12 cellular contexts compared by ENCODE assay signal in the genomic region with DNA sequence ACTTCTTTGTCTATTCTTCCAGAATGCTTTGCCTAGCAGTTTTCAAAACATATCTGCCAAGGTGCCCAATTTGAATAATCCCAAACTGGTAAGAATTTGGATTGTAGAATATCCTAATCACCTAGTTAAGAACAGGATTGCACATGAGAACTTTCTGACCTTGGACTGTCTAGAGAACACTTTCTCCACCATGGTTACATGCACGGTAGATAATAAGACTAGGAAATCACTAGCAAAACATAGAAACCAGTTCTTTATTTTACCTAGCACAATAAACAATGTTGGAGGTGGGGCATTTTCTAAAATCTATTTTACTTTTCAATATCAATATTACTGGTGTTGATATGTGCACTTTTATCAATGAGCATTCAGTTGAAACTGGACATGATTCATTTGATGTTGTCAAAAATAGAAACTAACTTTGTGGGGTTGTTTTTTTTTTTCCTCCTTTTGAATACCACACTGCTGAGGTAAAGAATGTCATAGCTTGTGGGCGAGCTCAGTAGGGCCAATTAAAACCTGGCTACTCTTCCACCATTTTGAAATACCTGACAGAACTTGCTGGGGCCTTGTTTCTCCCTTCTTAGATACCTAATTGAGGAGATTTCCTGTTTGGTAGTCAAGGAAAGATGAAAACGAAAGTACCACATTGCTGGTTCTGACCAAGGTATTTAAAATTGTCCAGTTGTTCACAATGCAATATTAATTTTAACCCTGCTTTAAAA. TPM values are rescaled to one million over a fixed set of nuclear protein-coding genes. Genes with fewer than 3 reads are reported as not detected.
DNase-seq lines count a peak whose midpoint lies in the region; ATAC-seq, FAIRE-seq and TF ChIP-seq lines count a peak whose summit lies in the region.
"Had no signal": no experiment of that assay in that cellular context is flagged by ENCODE, and none has a peak within 500 bp of the region (broad histone marks: within the 10 kb centered on the region; RNA-seq: fewer than 3 reads in every experiment).

No MANE protein-coding gene starts in this region.

- peak overlapping the region; percentile 52 for H3K4me3 Mint-ChIP-seq in activated naive CD4-positive, alpha-beta T cell treated with anti-CD3 and anti-CD28 coated beads, Interleukin-2, amount 10 ng/mL, durations not matched to agents 7 days and 5 days
- peak overlapping the region; percentile 56 for H3K4me3 Mint-ChIP-seq in T-helper 2 cell treated with Interferon-gamma antibody and Interleukin-4, amounts not matched to agents 5 μg/mL and 100 μg/mL, for 36 hours
- no peak overlapping the region for H3K4me3 Mint-ChIP-seq in type B pancreatic cell

- H4K8ac ChIP-seq in H1 (ENCODE audit: extremely low read depth, insufficient read depth, low read length), result no peak overlapping the region

- no peak overlapping the region for H3K27ac ChIP-seq in H1 (ENCODE audit: low read depth, low read length)

- no peaks in the 10 kb centered on the region for H3K79me1 ChIP-seq in H1 (ENCODE audit: low read depth, low read length)

- no peak overlapping the region for H3K4ac ChIP-seq in H1 (replicated peaks; ENCODE audit: insufficient read length, low read depth, low read length)

- 92% methylated on average over 3 of the region's 3 CpGs; no CpG with 5 or more reads in 1 of the 2 experiments for WGBS in H1 (ENCODE audit: extremely low coverage in 1 of 2, insufficient coverage in 1 of 2, insufficient read length in 1 of 2, insufficient replicate concordance in 2 of 2, low coverage in 1 of 2, low lambda C conversion rate in 2 of 2, missing lambda C conversion rate in 1 of 2), 2 experiments

- no peak overlapping the region for H4K91ac ChIP-seq in H1 (replicated peaks; ENCODE audit: insufficient read length, low read length)

- no peak overlapping the region for H3K14ac ChIP-seq in H1 (ENCODE audit: insufficient read length)

- no peaks in the 10 kb centered on the region for H3K23me2 ChIP-seq in H1 (ENCODE audit: low read depth, low read length)

- TF ChIP-seq EP300 in H1 (IDR thresholded peaks at IDR 0.05; ENCODE audit: borderline replicate concordance in 1 of 2, low read depth in 2 of 2, low read length in 2 of 2), result no peak

- H3K9me3 ChIP-seq in H1 (ENCODE audit: insufficient read depth in 2 of 2, low read depth in 1 of 2, low read length in 1 of 2), result no peaks in the 10 kb centered on the region

- H4K5ac ChIP-seq in H1 (ENCODE audit: insufficient read length, low read depth, low read length), result no peak overlapping the region

- no peak for TF ChIP-seq POLR2A in H1 (IDR thresholded peaks at IDR 0.05; ENCODE audit: control extremely low read depth in 1 of 2, low read depth in 2 of 2, low read length in 2 of 2)

- peaks cover 0 to 3% (median 0%) of the 10 kb centered on the region in 4 experiments; a peak in 2 of 7 replicates for H3K4me1 ChIP-seq in H1 (replicated peaks in 1 of 4; ENCODE audit: control insufficient read depth in 3 of 4, insufficient read depth in 4 of 4, low read length in 3 of 4)

- no peak overlapping the region for H2AK5ac ChIP-seq in H1 (ENCODE audit: low read depth, low read length)

- no peak overlapping the region for H2BK20ac ChIP-seq in H1 (ENCODE audit: low read length)

- no peaks in the 10 kb centered on the region for H3K27me3 Mint-ChIP-seq in activated naive CD4-positive, alpha-beta T cell treated with anti-CD3 and anti-CD28 coated beads, Interleukin-2, amount 10 ng/mL, durations not matched to agents 7 days and 5 days
- no peaks in the 10 kb centered on the region for H3K27me3 Mint-ChIP-seq in T-helper 2 cell treated with Interferon-gamma antibody and Interleukin-4, amounts not matched to agents 5 μg/mL and 100 μg/mL, for 36 hours (ENCODE audit: low read depth)
- no peaks in the 10 kb centered on the region for H3K27me3 Mint-ChIP-seq in type B pancreatic cell

- H2BK5ac ChIP-seq in H1 (ENCODE audit: low read depth, low read length), result no peak overlapping the region

- peaks cover 17% of the 10 kb centered on the region for H3K36me3 Mint-ChIP-seq in activated naive CD4-positive, alpha-beta T cell treated with anti-CD3 and anti-CD28 coated beads, Interleukin-2, amount 10 ng/mL, durations not matched to agents 7 days and 5 days
- peaks cover 27% of the 10 kb centered on the region for H3K36me3 Mint-ChIP-seq in T-helper 2 cell treated with Interferon-gamma antibody and Interleukin-4, amounts not matched to agents 5 μg/mL and 100 μg/mL, for 36 hours (ENCODE audit: low read depth)
- no peaks in the 10 kb centered on the region for H3K36me3 Mint-ChIP-seq in type B pancreatic cell

- no peak overlapping the region for H3K4me3 ChIP-seq in H1 (ENCODE audit: extremely low read depth in 1 of 4, insufficient read depth in 2 of 4, low read depth in 3 of 4, low read length in 4 of 4)

- peaks cover 3% of the 10 kb centered on the region for H3K9me3 Mint-ChIP-seq in activated naive CD4-positive, alpha-beta T cell treated with anti-CD3 and anti-CD28 coated beads, Interleukin-2, amount 10 ng/mL, durations not matched to agents 7 days and 5 days
- peaks cover 4% of the 10 kb centered on the region for H3K9me3 Mint-ChIP-seq in T-helper 2 cell treated with Interferon-gamma antibody and Interleukin-4, amounts not matched to agents 5 μg/mL and 100 μg/mL, for 36 hours
- no peaks in the 10 kb centered on the region for H3K9me3 Mint-ChIP-seq in type B pancreatic cell

- H2BK120ac ChIP-seq in H1 (replicated peaks; ENCODE audit: low read depth, low read length), result no peak overlapping the region

- FAIRE-seq in H1 (lab: Jason Lieb, UNC), result peak; percentile 48

- no peak for DNase-seq in activated naive CD4-positive, alpha-beta T cell treated with anti-CD3 and anti-CD28 coated beads, Interleukin-2, amount 10 ng/mL, durations not matched to agents 7 days and 5 days
- no peak for DNase-seq in activated naive CD4-positive, alpha-beta T cell treated with Interleukin-2 at 50 U/mL for 16 hours
- DNase-seq in T-helper 2 cell treated with Interferon-gamma antibody and Interleukin-4, amounts not matched to agents 5 μg/mL and 100 μg/mL, for 36 hours (ENCODE audit: low spot score), result no peak
- DNase-seq in H1 (ENCODE audit: low read depth in 1 of 2, low spot score in 2 of 2) (no peak), type B pancreatic cell (ENCODE audit: extremely low spot score, unreplicated experiment) (no peak), NAMALWA (ENCODE audit: low spot score) (no peak)
- DNase-seq in stimulated activated CD4-positive, alpha-beta T cell treated with anti-CD3 and anti-CD28 coated beads, Interleukin-4, amount 100 ng/mL, for 4 hours, result no peak
- DNase-seq: AML-193, glutamatergic neuron, NCI-H1105, NCI-H748 treated with DMSO at 0.1 percent for 48 hours had no signal

- no peak overlapping the region for H2BK12ac ChIP-seq in H1 (ENCODE audit: low read depth, low read length)

- CTCF ChIA-PET in activated naive CD4-positive, alpha-beta T cell treated with anti-CD3 and anti-CD28 coated beads, Interleukin-2, amount 10 ng/mL, durations not matched to agents 7 days and 5 days (lab: Charles Lee), result interaction anchor here (1.0 to 1.3 kb wide), 2 partner anchors 9 to 11 kb away, joined by 3 read pairs; a partner anchor contains a TSS
- CTCF ChIA-PET in H1 (lab: Charles Lee; ENCODE audit: partially characterized antibody), result no interaction called here

- H3K27me3 ChIP-seq in H1 (replicated peaks in 1 of 4; ENCODE audit: control insufficient read depth in 3 of 4, extremely low read depth in 1 of 4, insufficient read depth in 3 of 4, low read length in 3 of 4), result no peaks in the 10 kb centered on the region

- POLR2A ChIA-PET in H1 (lab: Charles Lee; ENCODE audit: partially characterized antibody), result interaction anchor here (1.3 kb wide), 1 partner anchor 9 kb away, joined by 3 read pairs; no protein-coding TSS in a partner anchor

- no peak overlapping the region for H2AFZ ChIP-seq in H1 (ENCODE audit: low read length)

- no peak for ATAC-seq in HG03442 (IDR thresholded peaks at IDR 0.05; ENCODE audit: unreplicated experiment)

- H3K36me3 ChIP-seq in H1 (ENCODE audit: control insufficient read depth in 2 of 4, insufficient read depth in 4 of 4, low read length in 3 of 4), result peaks cover 0 to 3% (median 0%) of the 10 kb centered on the region in 4 experiments; a peak in 1 of 8 replicates

- no peak overlapping the region for H3K23ac ChIP-seq in H1 (ENCODE audit: insufficient read length)

- no peak for TF ChIP-seq CTCF in H1 (IDR thresholded peaks at IDR 0.05; ENCODE audit: control extremely low read depth in 1 of 3, insufficient read depth in 1 of 3, low read depth in 1 of 3, low read length in 3 of 3)
- no peak for TF ChIP-seq CTCF in type B pancreatic cell (conservative IDR thresholded peaks at IDR 0.05)

- H4K20me1 ChIP-seq in H1 (replicated peaks in 1 of 2; ENCODE audit: control insufficient read depth in 1 of 2, insufficient read depth in 2 of 2, low read length in 2 of 2), result no peaks in the 10 kb centered on the region

- peaks cover 62% of the 10 kb centered on the region for H3K4me1 Mint-ChIP-seq in activated naive CD4-positive, alpha-beta T cell treated with anti-CD3 and anti-CD28 coated beads, Interleukin-2, amount 10 ng/mL, durations not matched to agents 7 days and 5 days
- H3K4me1 Mint-ChIP-seq in T-helper 2 cell treated with Interferon-gamma antibody and Interleukin-4, amounts not matched to agents 5 μg/mL and 100 μg/mL, for 36 hours (ENCODE audit: low read depth), result peaks cover 48% of the 10 kb centered on the region
- peaks cover 4% of the 10 kb centered on the region for H3K4me1 Mint-ChIP-seq in type B pancreatic cell (ENCODE audit: unreplicated experiment)

- H2BK15ac ChIP-seq in H1 (ENCODE audit: low read length), result no peak overlapping the region

- H3K9ac ChIP-seq in H1 (replicated peaks in 1 of 4; ENCODE audit: extremely low read depth in 1 of 4, low read depth in 3 of 4, low read length in 3 of 4), result no peak overlapping the region

- H3K79me2 ChIP-seq in H1 (ENCODE audit: control insufficient read depth in 1 of 2, insufficient read depth in 2 of 2, low read length in 2 of 2), result peaks cover 0 to 5% of the 10 kb centered on the region in 2 experiments; a peak in 2 of 4 replicates

- peak overlapping the region; percentile 85 for H3K27ac Mint-ChIP-seq in activated naive CD4-positive, alpha-beta T cell treated with anti-CD3 and anti-CD28 coated beads, Interleukin-2, amount 10 ng/mL, durations not matched to agents 7 days and 5 days
- H3K27ac Mint-ChIP-seq in T-helper 2 cell treated with Interferon-gamma antibody and Interleukin-4, amounts not matched to agents 5 μg/mL and 100 μg/mL, for 36 hours, result peak overlapping the region; percentile 90
- H3K27ac Mint-ChIP-seq in type B pancreatic cell, result peak overlapping the region; percentile 82

- TF ChIP-seq RAD21 in H1 (IDR thresholded peaks at IDR 0.05 in 1 of 2, conservative IDR thresholded peaks at IDR 0.05 in 1 of 2; ENCODE audit: low read depth in 2 of 2, low read length in 2 of 2), result no peak

- no peak overlapping the region for H3K4me2 ChIP-seq in H1 (ENCODE audit: insufficient read depth in 1 of 2, low read depth in 2 of 2, low read length in 2 of 2)

- H3K18ac ChIP-seq in H1 (ENCODE audit: extremely low read depth, low read length), result no peak overlapping the region

- no peak overlapping the region for H3K56ac ChIP-seq in H1 (replicated peaks; ENCODE audit: insufficient read length, low read depth, low read length)

RNA-seq across cellular contexts. Expression of a gene that starts 10.4 kb away (rescaled TPM):
- 118 and 126 TPM in 2 replicates for total RNA-seq in H1 (2021; fragmentation: NEBNext Ultra II Directional; extraction: Animal tissue kit (Norgen Biotek cat#: 25700))
- polyA plus RNA-seq in H1 (2011; rRNA removed), result 128 and 209 TPM in 2 replicates
- polyA plus RNA-seq in H1 (2011; cell fraction: cytosol; rRNA removed), result 153 TPM
- 105 TPM for polyA plus RNA-seq in H1 (2011; cell fraction: nucleus; rRNA removed)
- 98.1 to 109 TPM (median 106 TPM) in 4 replicates for polyA plus RNA-seq in H1 (2012, experiment 1 of 2)
- 112 TPM for polyA plus RNA-seq in H1 (2012, experiment 2 of 2)
- polyA plus RNA-seq in H1 (2013, experiment 1 of 2), result 60.9 TPM
- polyA plus RNA-seq in H1 (2013, experiment 2 of 2), result 58.2 TPM
- polyA minus RNA-seq in H1 (2011; rRNA and poly(A)+ RNA removed), result 29.2 and 30.6 TPM in 2 replicates
- polyA minus RNA-seq in H1 (2011; cell fraction: cytosol; rRNA and poly(A)+ RNA removed), result 77.7 TPM
- 58.2 TPM for polyA minus RNA-seq in H1 (2011; cell fraction: nucleus; rRNA and poly(A)+ RNA removed)
- total RNA-seq in type B pancreatic cell (ENCODE audit: low replicate concordance), result 40.4 and 43.5 TPM in 2 replicates
